ENCODE assay signal across 24 cellular contexts in genomic region chr7:35720849-35721248, GRCh38.
"Had no signal": no experiment of that assay in that cellular context is flagged by ENCODE, and none has a peak within 500 bp of the region (broad histone marks: within the 10 kb centered on the region; RNA-seq: fewer than 3 reads in every experiment).

No MANE protein-coding gene starts in this region.

- H3K27ac Mint-ChIP-seq: activated CD4-positive, alpha-beta T cell treated with anti-CD3 and anti-CD28 coated beads for 36 hours; activated CD8-positive, alpha-beta T cell treated with anti-CD3 and anti-CD28 coated beads for 36 hours; activated T-cell treated with anti-CD3 and anti-CD28 coated beads, Interleukin-2, amount 50 U/mL, for 72 hours; activated T-helper 2 cell treated with anti-CD3 and anti-CD28 coated beads, Interferon-gamma antibody, Interleukin-2, Interleukin-4, amounts not matched to agents 10 μg/mL and 5 μg/mL and 100 μg/mL, durations not matched to agents 14 hours and 24 hours and 36 hours had no signal

- ATAC-seq: activated CD4-positive, alpha-beta T cell treated with anti-CD3 and anti-CD28 coated beads for 36 hours; activated CD8-positive, alpha-beta T cell treated with anti-CD3 and anti-CD28 coated beads for 36 hours; activated T-cell treated with anti-CD3 and anti-CD28 coated beads, Interleukin-2, amount 50 U/mL, for 72 hours; Panc1; Right ventricle myocardium inferior had no signal

- H3K27ac ChIP-seq: SK-N-MC, VCaP had no signal

- DNase-seq: activated CD4-positive, alpha-beta T cell treated with anti-CD3 and anti-CD28 coated beads for 36 hours; activated CD4-positive, alpha-beta T cell treated with anti-CD3 and anti-CD28 coated beads, Interleukin-2, amount 50 U/mL, for 1 hour; activated CD8-positive, alpha-beta memory T cell treated with anti-CD3 and anti-CD28 coated beads, Interleukin-2, amount 50 U/mL, for 4 hours; activated CD8-positive, alpha-beta T cell treated with anti-CD3 and anti-CD28 coated beads for 36 hours; activated gamma-delta T cell treated with Interleukin-2 at 50 U/mL for 16 hours; activated naive CD4-positive, alpha-beta T cell treated with anti-CD3 and anti-CD28 coated beads, Interleukin-2, amount 50 U/mL, for 16 hours; activated T-cell treated with anti-CD3 and anti-CD28 coated beads, Interleukin-2, amount 50 U/mL, for 72 hours; amniotic stem cell; cerebellar nuclear complex; NCI-H1048; NCI-H1930; NCI-H2107; NCI-H345; NCI-H510A; NCI-H526 treated with DMSO at 0.1 percent for 48 hours; OCI-M1; RPMI8226; T-helper 1 cell had no signal

- H3K36me3 Mint-ChIP-seq: brain had no signal

- H3K4me3 ChIP-seq: SK-N-MC had no signal

- H3K4me3 Mint-ChIP-seq: activated CD4-positive, alpha-beta T cell treated with anti-CD3 and anti-CD28 coated beads for 36 hours; activated CD8-positive, alpha-beta T cell treated with anti-CD3 and anti-CD28 coated beads for 36 hours; activated T-cell treated with anti-CD3 and anti-CD28 coated beads, Interleukin-2, amount 50 U/mL, for 72 hours had no signal

- H3K27me3 Mint-ChIP-seq: activated CD4-positive, alpha-beta T cell treated with anti-CD3 and anti-CD28 coated beads for 36 hours; activated CD8-positive, alpha-beta T cell treated with anti-CD3 and anti-CD28 coated beads for 36 hours; brain had no signal
